ENCODE assay signal across 19 cellular contexts in genomic region chr1:30052178-30052577, GRCh38.
"Had no signal": no experiment of that assay in that cellular context is flagged by ENCODE, and none has a peak within 500 bp of the region (broad histone marks: within the 10 kb centered on the region; RNA-seq: fewer than 3 reads in every experiment).

No MANE protein-coding gene starts in this region.

- H3K27ac ChIP-seq: foreskin keratinocyte had no signal

- ATAC-seq: activated CD4-positive, alpha-beta T cell treated with anti-CD3 and anti-CD28 coated beads for 36 hours; foreskin keratinocyte; left lobe of liver; WTC11 had no signal

- H3K4me3 Mint-ChIP-seq: activated CD4-positive, alpha-beta T cell treated with anti-CD3 and anti-CD28 coated beads for 36 hours; activated naive CD8-positive, alpha-beta T cell treated with anti-CD3 and anti-CD28 coated beads for 36 hours; dendritic cell treated with granulocyte-macrophage colony-stimulating factor and Interleukin-4, amounts not matched to agents 40 ng/mL and 50 ng/mL, for 4 days; mesothelial cell of epicardium; nephron progenitor cell; WTC11 had no signal

- DNase-seq: activated CD4-positive, alpha-beta T cell treated with anti-CD3 and anti-CD28 coated beads for 36 hours; activated CD4-positive, alpha-beta T cell treated with anti-CD3 and anti-CD28 coated beads, Interleukin-2, amount 50 U/mL, for 48 hours; activated naive CD8-positive, alpha-beta T cell treated with anti-CD3 and anti-CD28 coated beads for 36 hours; amniotic stem cell; effector CD8-positive, alpha-beta T cell; foreskin keratinocyte; glutamatergic neuron; hypothalamus; nephron progenitor cell; occipital lobe; posterior cingulate gyrus; stimulated activated CD8-positive, alpha-beta memory T cell treated with anti-CD3 and anti-CD28 coated beads, Interleukin-4, amount 100 ng/mL, for 48 hours; stimulated activated naive CD4-positive, alpha-beta T cell; T-helper 2 cell had no signal

- H3K4me3 ChIP-seq: lung had no signal

- H3K4me1 ChIP-seq: foreskin keratinocyte had no signal

- H3K27ac Mint-ChIP-seq: activated CD4-positive, alpha-beta T cell treated with anti-CD3 and anti-CD28 coated beads for 36 hours; activated naive CD8-positive, alpha-beta T cell treated with anti-CD3 and anti-CD28 coated beads for 36 hours; dendritic cell treated with granulocyte-macrophage colony-stimulating factor and Interleukin-4, amounts not matched to agents 40 ng/mL and 50 ng/mL, for 4 days; mesothelial cell of epicardium; nephron progenitor cell; WTC11 had no signal

- H3K4me1 Mint-ChIP-seq: activated CD4-positive, alpha-beta T cell treated with anti-CD3 and anti-CD28 coated beads for 36 hours; activated naive CD8-positive, alpha-beta T cell treated with anti-CD3 and anti-CD28 coated beads for 36 hours; mesothelial cell of epicardium had no signal

- H3K9me3 Mint-ChIP-seq: activated naive CD8-positive, alpha-beta T cell treated with anti-CD3 and anti-CD28 coated beads for 36 hours; dendritic cell treated with granulocyte-macrophage colony-stimulating factor and Interleukin-4, amounts not matched to agents 40 ng/mL and 50 ng/mL, for 4 days; mesothelial cell of epicardium; nephron progenitor cell; WTC11 had no signal

- H3K36me3 Mint-ChIP-seq: activated naive CD8-positive, alpha-beta T cell treated with anti-CD3 and anti-CD28 coated beads for 36 hours; mesothelial cell of epicardium; WTC11 had no signal
